ENCODE assay signal across 26 cellular contexts in the genomic region with DNA sequence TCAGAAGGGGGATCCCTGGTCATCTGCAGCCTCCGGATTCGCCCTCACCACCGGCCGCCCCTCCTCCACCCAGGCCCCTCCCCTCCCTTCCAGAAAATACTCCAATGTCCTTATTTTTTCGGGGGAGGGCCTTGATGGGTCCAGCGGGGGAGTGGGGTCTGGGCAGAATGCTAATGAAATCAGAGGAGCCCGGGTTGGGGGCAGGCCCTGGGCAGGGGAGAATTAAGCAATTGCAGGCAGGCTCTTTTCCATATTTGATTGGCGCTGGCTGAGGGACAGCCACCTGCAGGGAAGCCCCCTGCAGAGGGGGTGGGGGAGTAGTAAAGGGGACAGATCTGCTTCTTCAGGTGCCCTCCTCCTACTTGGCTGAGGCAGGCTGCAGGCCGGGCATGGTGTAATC. TPM values are rescaled to one million over a fixed set of nuclear protein-coding genes. Genes with fewer than 3 reads are reported as not detected.
"Had no signal": no experiment of that assay in that cellular context is flagged by ENCODE, and none has a peak within 500 bp of the region (broad histone marks: within the 10 kb centered on the region; RNA-seq: fewer than 3 reads in every experiment).

No MANE protein-coding gene starts in this region.

- H3K4me1 ChIP-seq: adrenal gland, body of pancreas, breast epithelium, Peyer's patch had no signal

- H3K4me3 ChIP-seq: adrenal gland, body of pancreas, breast epithelium, Peyer's patch, SJSA1 had no signal

- H3K9me3 ChIP-seq: adrenal gland, body of pancreas, breast epithelium, Peyer's patch, SJSA1, SK-N-SH had no signal

- DNase-seq: activated CD4-positive, alpha-beta T cell treated with anti-CD3 and anti-CD28 coated beads for 36 hours; activated CD4-positive, alpha-beta T cell treated with anti-CD3 and anti-CD28 coated beads, Interleukin-2, amount 10 ng/mL, durations not matched to agents 7 days and 5 days; activated CD4-positive, alpha-beta T cell treated with anti-CD3 and anti-CD28 coated beads, Interleukin-2, amount 50 U/mL, for 48 hours; activated CD8-positive, alpha-beta T cell treated with anti-CD3 and anti-CD28 coated beads, Interleukin-2, amount 10 ng/mL, durations not matched to agents 7 days and 5 days; activated gamma-delta T cell treated with Interleukin-2 at 50 U/mL for 16 hours; activated naive CD4-positive, alpha-beta T cell treated with anti-CD3 and anti-CD28 coated beads for 36 hours; activated T-cell treated with anti-CD3 and anti-CD28 coated beads, Interleukin-2, amount 50 U/mL, for 24 hours; adrenal gland; body of pancreas; NCI-H1105; NCI-H1417 treated with DMSO at 0.1 percent for 48 hours; NCI-H187 treated with DMSO at 0.1 percent for 48 hours; NCI-H2081; NCI-H524 treated with DMSO at 0.1 percent for 48 hours; Peyer's patch; RPMI8226; SHP77 treated with DMSO at 0.1 percent for 48 hours; SK-N-SH had no signal

- FAIRE-seq: astrocyte, TTC549 had no signal

- H3K9me2 ChIP-seq: SK-N-SH had no signal

- ATAC-seq: activated CD4-positive, alpha-beta T cell treated with anti-CD3 and anti-CD28 coated beads for 36 hours; activated CD4-positive, CD25-positive, alpha-beta regulatory T cell treated with anti-CD3 and anti-CD28 coated beads, Interleukin-2, amount 50 U/mL, for 24 hours; activated CD8-positive, alpha-beta T cell treated with anti-CD3 and anti-CD28 coated beads, Interleukin-2, amount 10 ng/mL, durations not matched to agents 7 days and 5 days; activated naive CD4-positive, alpha-beta T cell treated with anti-CD3 and anti-CD28 coated beads, Interleukin-2, amount 50 U/mL, for 72 hours; body of pancreas had no signal

- H3K9me3 Mint-ChIP-seq: activated CD4-positive, alpha-beta T cell treated with anti-CD3 and anti-CD28 coated beads, Interleukin-2, amount 10 ng/mL, durations not matched to agents 7 days and 5 days; activated naive CD4-positive, alpha-beta T cell treated with anti-CD3 and anti-CD28 coated beads for 36 hours; activated naive CD4-positive, alpha-beta T cell treated with anti-CD3 and anti-CD28 coated beads, Interleukin-2, amount 50 U/mL, for 72 hours; activated T-cell treated with anti-CD3 and anti-CD28 coated beads, Interleukin-2, amount 50 U/mL, for 24 hours; T-helper 1 cell treated with Interleukin-12 subunit alpha and Interleukin-12 subunit beta and Interleukin-4 antibody, amounts not matched to agents 30 μg/mL and 1 μg/mL, for 36 hours; T-helper 2 cell treated with Interferon-gamma antibody and Interleukin-4, amounts not matched to agents 5 μg/mL and 100 μg/mL, for 36 hours had no signal

- H3K4me1 Mint-ChIP-seq: activated CD4-positive, alpha-beta T cell treated with anti-CD3 and anti-CD28 coated beads for 36 hours; activated CD4-positive, alpha-beta T cell treated with anti-CD3 and anti-CD28 coated beads, Interleukin-2, amount 10 ng/mL, durations not matched to agents 7 days and 5 days had no signal

- H3K4me2 ChIP-seq: SK-N-SH had no signal

- H3K9ac ChIP-seq: SK-N-SH had no signal

- H3K27ac ChIP-seq: adrenal gland, body of pancreas, breast epithelium, Peyer's patch, SJSA1 had no signal

- H3K4me3 Mint-ChIP-seq: activated CD4-positive, alpha-beta T cell treated with anti-CD3 and anti-CD28 coated beads for 36 hours; activated CD4-positive, alpha-beta T cell treated with anti-CD3 and anti-CD28 coated beads, Interleukin-2, amount 10 ng/mL, durations not matched to agents 7 days and 5 days; activated CD8-positive, alpha-beta T cell treated with anti-CD3 and anti-CD28 coated beads, Interleukin-2, amount 10 ng/mL, durations not matched to agents 7 days and 5 days; activated naive CD4-positive, alpha-beta T cell treated with anti-CD3 and anti-CD28 coated beads for 36 hours; activated T-cell treated with anti-CD3 and anti-CD28 coated beads, Interleukin-2, amount 50 U/mL, for 24 hours; T-helper 1 cell treated with Interleukin-12 subunit alpha and Interleukin-12 subunit beta and Interleukin-4 antibody, amounts not matched to agents 30 μg/mL and 1 μg/mL, for 36 hours; T-helper 2 cell treated with Interferon-gamma antibody and Interleukin-4, amounts not matched to agents 5 μg/mL and 100 μg/mL, for 36 hours had no signal

- H3K27me3 Mint-ChIP-seq: activated CD4-positive, alpha-beta T cell treated with anti-CD3 and anti-CD28 coated beads, Interleukin-2, amount 10 ng/mL, durations not matched to agents 7 days and 5 days had no signal

- H3K27me3 ChIP-seq: adrenal gland, body of pancreas, breast epithelium, Peyer's patch, SJSA1 had no signal

- H3K36me3 ChIP-seq: adrenal gland, breast epithelium, Peyer's patch, SJSA1 had no signal

- H3K36me3 Mint-ChIP-seq: activated naive CD4-positive, alpha-beta T cell treated with anti-CD3 and anti-CD28 coated beads, Interleukin-2, amount 50 U/mL, for 72 hours had no signal

- H3K27ac Mint-ChIP-seq: activated CD4-positive, alpha-beta T cell treated with anti-CD3 and anti-CD28 coated beads for 36 hours; activated CD4-positive, alpha-beta T cell treated with anti-CD3 and anti-CD28 coated beads, Interleukin-2, amount 10 ng/mL, durations not matched to agents 7 days and 5 days; activated CD8-positive, alpha-beta T cell treated with anti-CD3 and anti-CD28 coated beads, Interleukin-2, amount 10 ng/mL, durations not matched to agents 7 days and 5 days; activated naive CD4-positive, alpha-beta T cell treated with anti-CD3 and anti-CD28 coated beads for 36 hours; activated T-cell treated with anti-CD3 and anti-CD28 coated beads, Interleukin-2, amount 50 U/mL, for 24 hours; T-helper 1 cell treated with Interleukin-12 subunit alpha and Interleukin-12 subunit beta and Interleukin-4 antibody, amounts not matched to agents 30 μg/mL and 1 μg/mL, for 36 hours; T-helper 2 cell treated with Interferon-gamma antibody and Interleukin-4, amounts not matched to agents 5 μg/mL and 100 μg/mL, for 36 hours had no signal

RNA-seq across cellular contexts. Expression of gene PRRX2, which starts 21.3 kb away (rescaled TPM):
- total RNA-seq: astrocyte had no signal
